Comparison of ENCODE assay signal across 13 cellular contexts in the genomic region with DNA sequence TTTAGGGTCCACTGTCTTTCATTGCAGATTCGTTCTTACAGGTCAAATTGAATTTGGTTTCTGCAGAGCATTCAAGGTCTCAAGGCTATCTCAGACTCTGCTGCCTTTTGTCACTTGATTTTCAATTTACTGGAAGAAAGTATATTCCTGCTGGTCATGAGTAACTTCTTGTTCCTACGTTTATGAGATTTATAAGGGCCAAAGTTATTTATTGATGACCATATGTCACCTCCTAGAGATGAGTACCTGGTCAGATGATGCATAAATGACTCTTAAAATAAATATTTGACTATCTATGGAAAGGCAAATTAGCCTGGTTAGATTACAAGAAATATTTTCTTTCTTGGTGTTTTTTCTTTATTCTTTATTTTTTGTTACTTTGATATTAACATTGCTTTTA.
DNase-seq lines count a peak whose midpoint lies in the region; ATAC-seq and TF ChIP-seq lines count a peak whose summit lies in the region.
"Had no signal": no experiment of that assay in that cellular context is flagged by ENCODE, and none has a peak within 500 bp of the region (broad histone marks: within the 10 kb centered on the region; RNA-seq: fewer than 3 reads in every experiment).

No MANE protein-coding gene starts in this region.

- peak; percentile 6 for ATAC-seq in GM18858 (IDR thresholded peaks at IDR 0.05; ENCODE audit: unreplicated experiment)
- peak; percentile 14 for ATAC-seq in GM21737 (IDR thresholded peaks at IDR 0.05; ENCODE audit: unreplicated experiment)
- no peak for ATAC-seq in stimulated activated naive CD8-positive, alpha-beta T cell treated with anti-CD3 and anti-CD28 coated beads, Interleukin-15, Interleukin-2, amounts not matched to agents 100 U/mL and 50 U/mL, for 24 hours

- TF ChIP-seq CTCF in LNCaP clone FGC (IDR thresholded peaks at IDR 0.05; ENCODE audit: control insufficient read depth, extremely low read depth, insufficient read depth) = no peak

- peak; percentile 58 for DNase-seq in DMS53 (lab: John Stamatoyannopoulos, UW)
- peak; percentile 39 for DNase-seq in LNCaP clone FGC (ENCODE audit: low read depth)
- no peak for DNase-seq in hippocampal formation (lab: John Stamatoyannopoulos, UW)
- no peak for DNase-seq in stimulated activated naive CD8-positive, alpha-beta T cell treated with anti-CD3 and anti-CD28 coated beads, Interleukin-15, Interleukin-2, amounts not matched to agents 100 U/mL and 50 U/mL, for 24 hours
- no peak for DNase-seq in NCI-H187 (lab: John Stamatoyannopoulos, UW)
- no peak for DNase-seq in GM19238 (ENCODE audit: insufficient read length, low spot score)
- DNase-seq: Caco-2; CD8-positive, alpha-beta memory T cell; HFFc6; KG1 had no signal

- H3K4me3 ChIP-seq in LNCaP clone FGC (ENCODE audit: low read depth, low read length) = no peak overlapping the region
- H3K4me3 ChIP-seq: HAP-1 had no signal

Comparison
In these comparisons a context has a peak if more than half of its experiments do, and no peak if none do; other contexts are left out.
1. DNase-seq: peak in DMS53 (single experiment) and LNCaP clone FGC (single experiment); none in hippocampal formation (0 of 2), stimulated activated naive CD8-positive, alpha-beta T cell treated with anti-CD3 and anti-CD28 coated beads, Interleukin-15, Interleukin-2, amounts not matched to agents 100 U/mL and 50 U/mL, for 24 hours (single experiment), NCI-H187 (0 of 2) and GM19238 (single experiment).